In genomic region chr1:22992384-22992783, GRCh38 we compare ENCODE assay signal across 19 cellular contexts. TPM values are rescaled to one million over a fixed set of nuclear protein-coding genes. Genes with fewer than 3 reads are reported as not detected.
"Had no signal": no experiment of that assay in that cellular context is flagged by ENCODE, and none has a peak within 500 bp of the region (broad histone marks: within the 10 kb centered on the region; RNA-seq: fewer than 3 reads in every experiment).

No MANE protein-coding gene starts in this region.

RNA-seq across cellular contexts. Expression of gene LACTBL1, which starts 19.7 kb away (rescaled TPM):
- total RNA-seq: activated B cell treated with CpG ODN at 0.5 μM for 24 hours; activated CD4-positive, alpha-beta memory T cell treated with anti-CD3 and anti-CD28 coated beads for 36 hours; activated CD4-positive, alpha-beta T cell treated with anti-CD3 and anti-CD28 coated beads, Interleukin-2, amount 10 ng/mL, durations not matched to agents 24 days and 14 days; activated CD8-positive, alpha-beta memory T cell treated with anti-CD3 and anti-CD28 coated beads for 36 hours; activated CD8-positive, alpha-beta T cell treated with anti-CD3 and anti-CD28 coated beads for 36 hours; activated naive CD4-positive, alpha-beta T cell treated with anti-CD3 and anti-CD28 coated beads for 36 hours; activated naive CD4-positive, alpha-beta T cell treated with anti-CD3 and anti-CD28 coated beads, Interleukin-2, amount 50 U/mL, for 72 hours; activated naive CD8-positive, alpha-beta T cell treated with anti-CD3 and anti-CD28 coated beads for 36 hours; activated T-cell treated with anti-CD3 and anti-CD28 coated beads, Interleukin-2, amount 50 U/mL, for 4 hours; activated T-cell treated with anti-CD3 and anti-CD28 coated beads, Interleukin-2, amount 50 U/mL, for 72 hours; activated T-helper 1 cell treated with anti-CD3 and anti-CD28 coated beads, Interleukin-12 subunit alpha, Interleukin-12 subunit beta, Interleukin-2, Interleukin-4 antibody, amounts not matched to agents 30 ng/mL and 10 ng/mL and 1 ng/mL, durations not matched to agents 14 hours and 24 hours and 36 hours; activated T-helper 17 cell treated with anti-CD3 and anti-CD28 coated beads, Interleukin-2, amount 50 U/mL, for 72 hours; adrenal gland; aorta; astrocyte; body of pancreas; breast epithelium; cardiac septum; cerebellum had no signal
- polyA plus RNA-seq: adrenal gland, aorta had no signal

RNA-seq across cellular contexts. Expression of gene TEX46, which starts 23.3 kb away (rescaled TPM):
- total RNA-seq: activated B cell treated with CpG ODN at 0.5 μM for 24 hours; activated CD4-positive, alpha-beta memory T cell treated with anti-CD3 and anti-CD28 coated beads for 36 hours; activated CD4-positive, alpha-beta T cell treated with anti-CD3 and anti-CD28 coated beads, Interleukin-2, amount 10 ng/mL, durations not matched to agents 24 days and 14 days; activated CD8-positive, alpha-beta memory T cell treated with anti-CD3 and anti-CD28 coated beads for 36 hours; activated CD8-positive, alpha-beta T cell treated with anti-CD3 and anti-CD28 coated beads for 36 hours; activated naive CD4-positive, alpha-beta T cell treated with anti-CD3 and anti-CD28 coated beads for 36 hours; activated naive CD4-positive, alpha-beta T cell treated with anti-CD3 and anti-CD28 coated beads, Interleukin-2, amount 50 U/mL, for 72 hours; activated naive CD8-positive, alpha-beta T cell treated with anti-CD3 and anti-CD28 coated beads for 36 hours; activated T-cell treated with anti-CD3 and anti-CD28 coated beads, Interleukin-2, amount 50 U/mL, for 4 hours; activated T-cell treated with anti-CD3 and anti-CD28 coated beads, Interleukin-2, amount 50 U/mL, for 72 hours; activated T-helper 1 cell treated with anti-CD3 and anti-CD28 coated beads, Interleukin-12 subunit alpha, Interleukin-12 subunit beta, Interleukin-2, Interleukin-4 antibody, amounts not matched to agents 30 ng/mL and 10 ng/mL and 1 ng/mL, durations not matched to agents 14 hours and 24 hours and 36 hours; activated T-helper 17 cell treated with anti-CD3 and anti-CD28 coated beads, Interleukin-2, amount 50 U/mL, for 72 hours; adrenal gland; aorta; astrocyte; body of pancreas; breast epithelium; cardiac septum; cerebellum had no signal
- polyA plus RNA-seq: adrenal gland, aorta had no signal
